In genomic region chr15:101012326-101013040, GRCh38 we compare ENCODE assay signal across 29 cellular contexts.
DNase-seq lines count a peak whose midpoint lies in the region; ATAC-seq and TF ChIP-seq lines count a peak whose summit lies in the region.
"Had no signal": no experiment of that assay in that cellular context is flagged by ENCODE, and none has a peak within 500 bp of the region (broad histone marks: within the 10 kb centered on the region; RNA-seq: fewer than 3 reads in every experiment).

No MANE protein-coding gene starts in this region.

- peak overlapping the region; percentile 40 for H2AFZ ChIP-seq in neuronal stem cell (ENCODE audit: low read length)

- peak overlapping the region; percentile 4 for H2BK120ac ChIP-seq in neuronal stem cell (ENCODE audit: low read depth, low read length)

- ATAC-seq in left ventricle myocardium superior (no peak), Right ventricle myocardium superior (ENCODE audit: poor library complexity) (no peak), GM19397 (IDR thresholded peaks at IDR 0.05; ENCODE audit: unreplicated experiment) (no peak), aorta (ENCODE audit: low FRiP score) (no peak)
- ATAC-seq: gastroesophageal sphincter; left lung; naive thymus-derived CD8-positive, alpha-beta T cell had no signal

- H3K4ac ChIP-seq in neuronal stem cell (ENCODE audit: low read length) = no peak overlapping the region

- no peak overlapping the region for H3K4me2 ChIP-seq in neuronal stem cell (ENCODE audit: insufficient read depth, low read length, poor library complexity, severe bottlenecking)
- H3K4me2 ChIP-seq: KMS-11 had no signal

- no peak overlapping the region for H3K14ac ChIP-seq in neuronal stem cell (ENCODE audit: low read length)

- no peak overlapping the region for H4K91ac ChIP-seq in neuronal stem cell (ENCODE audit: low read depth, low read length, poor library complexity)

- H3K27ac ChIP-seq in coronary artery (no peak overlapping the region), neuronal stem cell (replicated peaks; ENCODE audit: low read length) (no peak overlapping the region), aorta (ENCODE audit: low read depth in 1 of 2, low read length in 2 of 2) (no peak overlapping the region)
- H3K27ac ChIP-seq: ascending aorta, gastroesophageal sphincter, KMS-11, left lung had no signal

- no peaks in the 10 kb centered on the region for H3K79me1 ChIP-seq in neuronal stem cell (ENCODE audit: low read depth, low read length)

- peak; percentile 19 for DNase-seq in left ventricle myocardium superior
- DNase-seq in Right ventricle myocardium superior = no peak
- DNase-seq in coronary artery (ENCODE audit: low spot score) = peak; percentile 58
- no peak for DNase-seq in neuronal stem cell (ENCODE audit: low spot score)
- no peak for DNase-seq in NCI-H510A (lab: John Stamatoyannopoulos, UW)
- DNase-seq in aorta = no peak
- DNase-seq: ACHN; activated CD4-positive, alpha-beta T cell treated with anti-CD3 and anti-CD28 coated beads for 48 hours; activated effector memory CD4-positive, alpha-beta T cell treated with Interleukin-2 at 50 U/mL for 16 hours; activated naive CD8-positive, alpha-beta T cell treated with anti-CD3 and anti-CD28 coated beads for 36 hours; BE2C; caudate nucleus; dermis blood vessel endothelial cell; DMS153; GOT3; hypothalamus; immature natural killer cell; left lung; midbrain; naive thymus-derived CD8-positive, alpha-beta T cell; NCI-H1436; NCI-H2107; posterior cingulate gyrus; stimulated activated CD4-positive, alpha-beta T cell treated with anti-CD3 and anti-CD28 coated beads, Interleukin-15, amount 100 ng/mL, for 24 hours; stimulated activated naive CD4-positive, alpha-beta T cell treated with Interleukin-2 at 50 U/mL for 16 hours had no signal

- no peaks in the 10 kb centered on the region for H3K36me3 ChIP-seq in neuronal stem cell (replicated peaks in 1 of 2; ENCODE audit: control insufficient read depth in 2 of 2, insufficient read depth in 2 of 2, low read length in 2 of 2)
- peaks cover 0 to 4% of the 10 kb centered on the region in 2 donors for H3K36me3 ChIP-seq in aorta (ENCODE audit: control insufficient read depth in 1 of 2, insufficient read depth in 2 of 2, low read length in 1 of 2)
- H3K36me3 ChIP-seq: BE2C had no signal

- no peak overlapping the region for H3K23ac ChIP-seq in neuronal stem cell (ENCODE audit: low read depth, low read length, poor library complexity)

- peak overlapping the region; percentile 71 for H3K18ac ChIP-seq in neuronal stem cell (ENCODE audit: low read length)

- H3K9me3 ChIP-seq in neuronal stem cell (replicated peaks in 1 of 2; ENCODE audit: control insufficient read depth in 2 of 2, insufficient read depth in 1 of 2, low read depth in 1 of 2, low read length in 2 of 2) = no peaks in the 10 kb centered on the region
- H3K9me3 ChIP-seq in aorta (ENCODE audit: control insufficient read depth, low read length) = no peaks in the 10 kb centered on the region
- H3K9me3 ChIP-seq: ascending aorta, BE2C, gastroesophageal sphincter, left lung had no signal

- peak overlapping the region; percentile 61 for H2AK5ac ChIP-seq in neuronal stem cell (ENCODE audit: low read depth, low read length)

- peak overlapping the region; percentile 53 for H2BK12ac ChIP-seq in neuronal stem cell (ENCODE audit: low read length)

- WGBS in neuronal stem cell (ENCODE audit: extremely low coverage in 2 of 2, insufficient read length in 2 of 2, insufficient replicate concordance in 1 of 2), 2 donors = no CpG with 5 or more reads among the region's 19 CpGs
- WGBS in aorta, 2 donors = 93% methylated on average over 18 to 19 of the region's 19 CpGs

- peak overlapping the region; percentile 48 for H4K8ac ChIP-seq in neuronal stem cell (ENCODE audit: low read depth, low read length)

- H3K4me3 ChIP-seq in coronary artery (no peak overlapping the region), neuronal stem cell (ENCODE audit: low read length in 2 of 2) (no peak overlapping the region), aorta (ENCODE audit: low read length in 2 of 2) (no peak overlapping the region)
- H3K4me3 ChIP-seq: ascending aorta, gastroesophageal sphincter, left lung had no signal

- peaks cover 8 to 16% of the 10 kb centered on the region in 2 donors for H3K4me1 ChIP-seq in neuronal stem cell (ENCODE audit: control insufficient read depth in 2 of 2, insufficient read depth in 1 of 2, low read depth in 1 of 2, low read length in 2 of 2)
- H3K4me1 ChIP-seq in aorta (ENCODE audit: control insufficient read depth in 1 of 2, insufficient read depth in 2 of 2, low read length in 2 of 2) = no peaks in the 10 kb centered on the region
- H3K4me1 ChIP-seq: BE2C had no signal

- no peak overlapping the region for H2BK15ac ChIP-seq in neuronal stem cell (ENCODE audit: low read length)

- no peak for TF ChIP-seq CTCF in coronary artery (IDR thresholded peaks at IDR 0.05)

- H3K27me3 ChIP-seq in neuronal stem cell (ENCODE audit: control insufficient read depth in 3 of 3, insufficient read depth in 3 of 3, low read depth in 1 of 3, low read length in 3 of 3) (peaks cover 0 to under 1% (median 0%) of the 10 kb centered on the region in 3 experiments), aorta (ENCODE audit: control insufficient read depth in 1 of 2, insufficient read depth in 2 of 2, low read length in 1 of 2) (no peaks in the 10 kb centered on the region)
- H3K27me3 ChIP-seq: ascending aorta, BE2C, left lung had no signal

- no peak overlapping the region for H2BK5ac ChIP-seq in neuronal stem cell (ENCODE audit: low read length)

- H3K9ac ChIP-seq in neuronal stem cell (ENCODE audit: low read depth, low read length, poor library complexity) = no peak overlapping the region
- H3K9ac ChIP-seq: KMS-11 had no signal

- intact Hi-C loops in left ventricle myocardium superior (cut with micrococcal nuclease) = no loop called here
- intact Hi-C loops in Right ventricle myocardium superior (cut with DNase I) = no loop called here
- intact Hi-C loops in aorta (cut with DNase I) = loop anchor here in 1 of 2 donors (10.0 kb wide), 1 partner anchor 72 kb away; no protein-coding TSS in a partner anchor

Comparison
In these comparisons a context has a peak if more than half of its experiments do, and no peak if none do; other contexts are left out.
1. DNase-seq: peak in left ventricle myocardium superior (single experiment) and coronary artery (single experiment); none in Right ventricle myocardium superior (single experiment), neuronal stem cell (single experiment), NCI-H510A (single experiment) and aorta (0 of 2).